In genomic region chr10:119207367-119207668, GRCh38 we compare ENCODE assay signal across 8 cellular contexts. TPM values are rescaled to one million over a fixed set of nuclear protein-coding genes. Genes with fewer than 3 reads are reported as not detected.
DNase-seq lines count a peak whose midpoint lies in the region; ATAC-seq, FAIRE-seq and TF ChIP-seq lines count a peak whose summit lies in the region.

Gene GRK5, plus strand, starts transcription at chr10:119207571. Its CDS starts 347 bp downstream, at chr10:119207918.

- peak within 1 kb of the TSS; percentile 98 for H3K27ac ChIP-seq in right atrium auricular region

- peak; percentile 80 for ATAC-seq in GM18498 (IDR thresholded peaks at IDR 0.05; ENCODE audit: unreplicated experiment)
- ATAC-seq in HG02885 (IDR thresholded peaks at IDR 0.05; ENCODE audit: poor library complexity, unreplicated experiment), result peak; percentile 83

- no peak for TF ChIP-seq CTCF in right atrium auricular region (IDR thresholded peaks at IDR 0.05)

- H3K4me1 ChIP-seq in right atrium auricular region, result peaks cover 0 to 40% of the 10 kb centered on the region in 2 donors

- peak within 1 kb of the TSS; percentile 91 to 97 for H3K4me3 ChIP-seq in right atrium auricular region

- DNase-seq in NCI-H187 treated with DMSO at 0.1 percent for 48 hours (lab: John Stamatoyannopoulos, UW) (peak; percentile 7), anterior cingulate cortex (lab: John Stamatoyannopoulos, UW) (peak; percentile 20 to 95 (median 90)), right atrium auricular region (ENCODE audit: low spot score) (peak; percentile 97), pulmonary artery endothelial cell (ENCODE audit: low read depth, low spot score) (peak; percentile 88), urothelium cell line (ENCODE audit: low spot score) (peak; percentile 96)

- FAIRE-seq in urothelium cell line (lab: Jason Lieb, UNC), result peak; percentile 23

- H3K9me3 ChIP-seq in right atrium auricular region, result no peaks in the 10 kb centered on the region

- intact Hi-C loops in T-helper 2 cell treated with Interferon-gamma antibody and Interleukin-4, amounts not matched to agents 100 ng/mL and 5 ng/mL, for 36 hours (cut with micrococcal nuclease), result loop anchor here (1.0 to 10.0 kb wide), 15 partner anchors 29 to 665 kb away; partner anchors contain the start of genes BAG3, CACUL1, EIF3A and MCMBP

- no peaks in the 10 kb centered on the region for H3K27me3 ChIP-seq in right atrium auricular region

- no peaks in the 10 kb centered on the region for H3K36me3 ChIP-seq in right atrium auricular region

RNA-seq across cellular contexts. Expression of gene GRK5, which starts in this region (rescaled TPM):
- 38.9 and 41.6 TPM in 2 replicates for total RNA-seq in T-helper 2 cell treated with Interferon-gamma antibody and Interleukin-4, amounts not matched to agents 100 ng/mL and 5 ng/mL, for 36 hours
- total RNA-seq in right atrium auricular region (10 to 100 TPM; 19.2 to 53.8 TPM), pulmonary artery endothelial cell (36.9 and 39.7 TPM in 2 replicates)

Comparison
In these comparisons a context has a peak if more than half of its experiments do, and no peak if none do; other contexts are left out.
1. Peak in every context shown above with its lines: DNase-seq, ATAC-seq, H3K4me3 ChIP-seq and H3K27ac ChIP-seq.
2. DNase-seq: peak in every context shown above with its lines; median percentile 97 in right atrium auricular region; 96 in urothelium cell line; 90 in anterior cingulate cortex; 88 in pulmonary artery endothelial cell; 7 in NCI-H187 treated with DMSO at 0.1 percent for 48 hours.